Comparison of ENCODE assay signal across 9 cellular contexts in the genomic region with DNA sequence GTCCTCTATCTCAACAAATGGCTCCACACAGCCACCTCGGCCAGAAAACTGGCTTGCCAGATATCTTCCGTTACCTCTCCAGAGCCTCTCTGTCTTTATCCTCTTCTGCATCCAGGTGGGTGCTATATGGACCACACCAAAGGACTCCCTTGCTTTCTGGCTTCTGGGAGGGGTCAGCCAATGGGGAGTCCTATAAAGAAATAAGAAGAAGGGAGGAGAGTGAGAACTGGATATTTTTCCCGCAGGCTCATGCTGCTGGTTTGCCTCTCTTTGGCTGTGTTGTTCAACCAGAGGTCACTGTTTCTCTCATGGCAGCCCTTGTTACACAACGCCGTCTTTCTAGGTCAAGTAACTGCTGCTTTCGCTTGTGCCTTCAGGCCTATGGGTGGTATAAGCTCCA.
"Had no signal": no experiment of that assay in that cellular context is flagged by ENCODE, and none has a peak within 500 bp of the region (broad histone marks: within the 10 kb centered on the region; RNA-seq: fewer than 3 reads in every experiment).

No MANE protein-coding gene starts in this region.

- H3K9me3 Mint-ChIP-seq: GM23338, H9, HFFc6 had no signal

- H3K9ac ChIP-seq: GM23248 had no signal

- H2AFZ ChIP-seq: GM23248, GM23338 had no signal

- DNase-seq: GM23248, GOT3, H7, H9, HCEC 1CT, HFFc6 had no signal

- H3K4me3 Mint-ChIP-seq: GM23338, H9, HFFc6 had no signal

- H3K4me1 ChIP-seq: HAP-1 had no signal

- H3K27ac Mint-ChIP-seq: GM23338, HFFc6 had no signal

- H3K4me3 ChIP-seq: GM23248, GM23338, HAP-1 had no signal

- H3K4me2 ChIP-seq: GM23338 had no signal

- ATAC-seq: GM23338, HCT116 had no signal

- H3K36me3 ChIP-seq: HAP-1 had no signal

- H3K9me3 ChIP-seq: HAP-1 had no signal

- H3K27ac ChIP-seq: GM23248 had no signal
